In genomic region chr2:73679951-73680571, GRCh38 we compare ENCODE assay signal across 12 cellular contexts. TPM values are rescaled to one million over a fixed set of nuclear protein-coding genes. Genes with fewer than 3 reads are reported as not detected.
DNase-seq lines count a peak whose midpoint lies in the region; FAIRE-seq and TF ChIP-seq lines count a peak whose summit lies in the region.
"Not testable (repeated sequence)": the region's sequence is repeated elsewhere in the genome, so short reads cannot be mapped to it uniquely, and the experiment has no call there.
"Had no signal": no experiment of that assay in that cellular context is flagged by ENCODE, and none has a peak within 500 bp of the region (broad histone marks: within the 10 kb centered on the region; RNA-seq: fewer than 3 reads in every experiment).

No MANE protein-coding gene starts in this region.

- not testable (repeated sequence) for H3K4ac ChIP-seq in H1 (replicated peaks; ENCODE audit: insufficient read length, low read depth, low read length)

- H3K9me3 ChIP-seq in MM.1S (replicated peaks; ENCODE audit: insufficient read depth, low read length); OCI-LY7 (ENCODE audit: low read length); H1 (ENCODE audit: insufficient read depth in 2 of 2, low read depth in 1 of 2, low read length in 1 of 2): not testable (repeated sequence)

- not testable (repeated sequence) for TF ChIP-seq EP300 in H1 (IDR thresholded peaks at IDR 0.05; ENCODE audit: borderline replicate concordance in 1 of 2, low read depth in 2 of 2, low read length in 2 of 2)

- not testable (repeated sequence) for H3K79me1 ChIP-seq in H1 (ENCODE audit: low read depth, low read length)

- H3K27ac ChIP-seq in MM.1S (ENCODE audit: low read length); OCI-LY7 (ENCODE audit: low read depth, low read length, poor library complexity, severe bottlenecking); H1 (ENCODE audit: low read depth, low read length): not testable (repeated sequence)

- not testable (repeated sequence) for H2BK120ac ChIP-seq in H1 (replicated peaks; ENCODE audit: low read depth, low read length)

- not testable (repeated sequence) for H3K18ac ChIP-seq in H1 (ENCODE audit: extremely low read depth, low read length)

- not testable (repeated sequence) for H4K91ac ChIP-seq in H1 (replicated peaks; ENCODE audit: insufficient read length, low read length)

- peak; percentile 48 to 61 for TF ChIP-seq RAD21 in H1 (IDR thresholded peaks at IDR 0.05 in 1 of 2, conservative IDR thresholded peaks at IDR 0.05 in 1 of 2; ENCODE audit: low read depth in 2 of 2, low read length in 2 of 2)

- not testable (repeated sequence) for FAIRE-seq in H1 (lab: Jason Lieb, UNC)

- not testable (repeated sequence) for H3K14ac ChIP-seq in H1 (ENCODE audit: insufficient read length)

- H3K79me2 ChIP-seq in MM.1S (ENCODE audit: low read length); OCI-LY7 (ENCODE audit: insufficient read depth, low read depth, low read length); H1 (ENCODE audit: control insufficient read depth in 1 of 2, insufficient read depth in 2 of 2, low read length in 2 of 2): not testable (repeated sequence)

- H3F3A ChIP-seq in MM.1S (ENCODE audit: insufficient read depth, low read length): not testable (repeated sequence)

- not testable (repeated sequence) for BruUV-seq in OCI-LY7 (replicated peaks; lab: Mats Ljungman, UMichigan)

- not testable (repeated sequence) for H2BK5ac ChIP-seq in H1 (ENCODE audit: low read depth, low read length)

- not testable (repeated sequence) for H3K9ac ChIP-seq in MM.1S (ENCODE audit: low read length); H1 (replicated peaks in 1 of 4; ENCODE audit: extremely low read depth in 1 of 4, low read depth in 3 of 4, low read length in 3 of 4)

- H2BK12ac ChIP-seq in H1 (ENCODE audit: low read depth, low read length): not testable (repeated sequence)

- not testable (repeated sequence) for H2AK5ac ChIP-seq in H1 (ENCODE audit: low read depth, low read length)

- H3K27me3 ChIP-seq in MM.1S (replicated peaks; ENCODE audit: insufficient read depth, low read length); H1 (replicated peaks in 1 of 4; ENCODE audit: control insufficient read depth in 3 of 4, extremely low read depth in 1 of 4, insufficient read depth in 3 of 4, low read length in 3 of 4): not testable (repeated sequence)

- not testable (repeated sequence) for TF ChIP-seq POLR2A in H1 (IDR thresholded peaks at IDR 0.05; ENCODE audit: control extremely low read depth in 1 of 2, low read depth in 2 of 2, low read length in 2 of 2)

- H3K4me3 ChIP-seq in MM.1S (ENCODE audit: low read length); OCI-LY7 (ENCODE audit: low read depth, low read length, poor library complexity, severe bottlenecking); H1 (ENCODE audit: extremely low read depth in 1 of 4, insufficient read depth in 2 of 4, low read depth in 3 of 4, low read length in 4 of 4): not testable (repeated sequence)

- not testable (repeated sequence) for H3K9me2 ChIP-seq in MM.1S (replicated peaks; ENCODE audit: insufficient read depth, low read length); OCI-LY7 (ENCODE audit: insufficient read depth, low read length)

- H3K36me3 ChIP-seq in MM.1S (replicated peaks; ENCODE audit: insufficient read depth, low read length); OCI-LY7 (ENCODE audit: insufficient read depth, low read length); H1 (ENCODE audit: control insufficient read depth in 2 of 4, insufficient read depth in 4 of 4, low read length in 3 of 4): not testable (repeated sequence)

- not testable (repeated sequence) for H4K5ac ChIP-seq in H1 (ENCODE audit: insufficient read length, low read depth, low read length)

- H4K8ac ChIP-seq in H1 (ENCODE audit: extremely low read depth, insufficient read depth, low read length): not testable (repeated sequence)

- H2BK20ac ChIP-seq in H1 (ENCODE audit: low read length): not testable (repeated sequence)

- not testable (repeated sequence) for H2AFZ ChIP-seq in MM.1S (ENCODE audit: low read length); OCI-LY7 (ENCODE audit: low read length); H1 (ENCODE audit: low read length)

- H2BK15ac ChIP-seq in H1 (ENCODE audit: low read length): not testable (repeated sequence)

- not testable (repeated sequence) for H3K23ac ChIP-seq in H1 (ENCODE audit: insufficient read length)

- POLR2A ChIA-PET in OCI-LY7 (lab: Charles Lee) (interaction anchor here (0.7 kb wide), 1 partner anchor 36 kb away, joined by 4 read pairs; no protein-coding TSS in a partner anchor), H1 (lab: Charles Lee; ENCODE audit: partially characterized antibody) (interaction anchor here (0.5 kb wide), 1 partner anchor 631 kb away, joined by 3 read pairs; no protein-coding TSS in a partner anchor)

- CTCF ChIA-PET in OCI-LY7 (lab: Charles Lee; ENCODE audit: unreplicated experiment): not testable (repeated sequence)
- CTCF ChIA-PET in H1 (lab: Charles Lee; ENCODE audit: partially characterized antibody): interaction anchor here (0.6 to 1.8 kb wide), 22 partner anchors 9 to 397 kb away, joined by 3 to 10 read pairs (median 3); no protein-coding TSS in a partner anchor

- H4K20me1 ChIP-seq in MM.1S (ENCODE audit: insufficient read depth, low read length); OCI-LY7 (ENCODE audit: insufficient read depth, low read length); H1 (replicated peaks in 1 of 2; ENCODE audit: control insufficient read depth in 1 of 2, insufficient read depth in 2 of 2, low read length in 2 of 2): not testable (repeated sequence)

- not testable (repeated sequence) for H3K23me2 ChIP-seq in H1 (ENCODE audit: low read depth, low read length)

- intact Hi-C loops in OCI-LY7 (cut with micrococcal nuclease; ENCODE audit: unreplicated experiment): not testable (repeated sequence)

- WGBS in H1 (ENCODE audit: extremely low coverage in 1 of 2, insufficient coverage in 1 of 2, insufficient read length in 1 of 2, insufficient replicate concordance in 2 of 2, low coverage in 1 of 2, low lambda C conversion rate in 2 of 2, missing lambda C conversion rate in 1 of 2), 2 experiments: 29% methylated on average over 5 of the region's 5 CpGs; no CpG with 5 or more reads in 1 of the 2 experiments

- peak; percentile 30 for TF ChIP-seq CTCF in AG09319 (IDR thresholded peaks at IDR 0.05; ENCODE audit: low read depth, low read length)
- peak; percentile 63 for TF ChIP-seq CTCF in GM12872 (IDR thresholded peaks at IDR 0.05; ENCODE audit: insufficient read depth, low read depth, low read length)
- peak; percentile 52 for TF ChIP-seq CTCF in MM.1S (IDR thresholded peaks at IDR 0.05; ENCODE audit: low read length)
- peak; percentile 76 for TF ChIP-seq CTCF in OCI-LY7 (conservative IDR thresholded peaks at IDR 0.05; ENCODE audit: low read length)
- TF ChIP-seq CTCF in H1 (IDR thresholded peaks at IDR 0.05; ENCODE audit: control extremely low read depth in 1 of 3, insufficient read depth in 1 of 3, low read depth in 1 of 3, low read length in 3 of 3): peak; percentile 36 to 56 (median 50)

- DNase-seq in AG09319 (ENCODE audit: extremely low read depth, low read depth): not testable (repeated sequence)
- peak; percentile 35 for DNase-seq in MM.1S
- peak; percentile 46 for DNase-seq in OCI-LY7 (ENCODE audit: low spot score)
- peak; percentile 28 to 41 for DNase-seq in activated CD4-positive, alpha-beta T cell treated with anti-CD3 and anti-CD28 coated beads, Interleukin-2, amount 50 U/mL, for 48 hours
- DNase-seq in H1 (ENCODE audit: low read depth in 1 of 2, low spot score in 2 of 2): peak in 1 of 2 experiments; percentile 75
- peak; percentile 65 for DNase-seq in islet precursor cell
- peak; percentile 35 for DNase-seq in pons (ENCODE audit: low spot score)

- not testable (repeated sequence) for H3K56ac ChIP-seq in H1 (replicated peaks; ENCODE audit: insufficient read length, low read depth, low read length)

- not testable (repeated sequence) for H3K4me1 ChIP-seq in MM.1S (ENCODE audit: low read length); OCI-LY7 (ENCODE audit: insufficient read depth, low read length, poor library complexity, severe bottlenecking); H1 (replicated peaks in 1 of 4; ENCODE audit: control insufficient read depth in 3 of 4, insufficient read depth in 4 of 4, low read length in 3 of 4)

- H3K4me2 ChIP-seq in MM.1S (ENCODE audit: low read depth, low read length); OCI-LY7 (ENCODE audit: low read length): not testable (repeated sequence)
- peak overlapping the region in 1 of 2 experiments; percentile 25; a peak in 1 of 4 replicates for H3K4me2 ChIP-seq in H1 (ENCODE audit: insufficient read depth in 1 of 2, low read depth in 2 of 2, low read length in 2 of 2)

RNA-seq across cellular contexts. Expression of gene NAT8, which starts 37.8 kb away (rescaled TPM):
- total RNA-seq in OCI-LY7 (2014; rRNA removed; shearing (Covaris generic)): not detected in 2 replicates
- not detected in 2 replicates for total RNA-seq in OCI-LY7 (2022)
- total RNA-seq in H1 (2021; fragmentation: NEBNext Ultra II Directional; extraction: Animal tissue kit (Norgen Biotek cat#: 25700)): not detected in 2 replicates
- not detected in 2 replicates for polyA plus RNA-seq in H1 (2011; rRNA removed)
- polyA plus RNA-seq in H1 (2011; cell fraction: cytosol; rRNA removed): not detected
- polyA plus RNA-seq in H1 (2011; cell fraction: nucleus; rRNA removed): not detected
- not detected in 4 replicates for polyA plus RNA-seq in H1 (2012, experiment 1 of 2)
- polyA plus RNA-seq in H1 (2012, experiment 2 of 2): not detected
- not detected for polyA plus RNA-seq in H1 (2013, experiment 1 of 2)
- not detected for polyA plus RNA-seq in H1 (2013, experiment 2 of 2)
- polyA minus RNA-seq in H1 (2011; rRNA and poly(A)+ RNA removed): not detected in 2 replicates
- not detected for polyA minus RNA-seq in H1 (2011; cell fraction: cytosol; rRNA and poly(A)+ RNA removed)
- polyA minus RNA-seq in H1 (2011; cell fraction: nucleus; rRNA and poly(A)+ RNA removed): not detected
- total RNA-seq: CD8-positive, alpha-beta T cell; left ventricle myocardium superior; subcutaneous adipose tissue; T-cell had no signal

RNA-seq across cellular contexts. Expression of gene TPRKB, which starts 57.1 kb away (rescaled TPM):
- 25.4 and 29.3 TPM in 2 replicates for total RNA-seq in OCI-LY7 (2014; rRNA removed; shearing (Covaris generic))
- 48.8 and 51.4 TPM in 2 replicates for total RNA-seq in OCI-LY7 (2022)
- 35.4 and 41.6 TPM in 2 replicates for total RNA-seq in H1 (2021; fragmentation: NEBNext Ultra II Directional; extraction: Animal tissue kit (Norgen Biotek cat#: 25700))
- 14.4 and 40.3 TPM in 2 replicates for polyA plus RNA-seq in H1 (2011; rRNA removed)
- polyA plus RNA-seq in H1 (2011; cell fraction: cytosol; rRNA removed): 41.5 TPM
- 8.6 TPM for polyA plus RNA-seq in H1 (2011; cell fraction: nucleus; rRNA removed)
- 41.4 to 107 TPM (median 48.5 TPM) in 4 replicates for polyA plus RNA-seq in H1 (2012, experiment 1 of 2)
- 33.5 TPM for polyA plus RNA-seq in H1 (2012, experiment 2 of 2)
- polyA plus RNA-seq in H1 (2013, experiment 1 of 2): 58.1 TPM
- polyA plus RNA-seq in H1 (2013, experiment 2 of 2): 52.8 TPM
- polyA minus RNA-seq in H1 (2011; rRNA and poly(A)+ RNA removed): 8.2 and 10.9 TPM in 2 replicates
- polyA minus RNA-seq in H1 (2011; cell fraction: cytosol; rRNA and poly(A)+ RNA removed): 7.8 TPM
- polyA minus RNA-seq in H1 (2011; cell fraction: nucleus; rRNA and poly(A)+ RNA removed): 9.9 TPM
